10 cellular contexts compared by ENCODE assay signal in the genomic region with DNA sequence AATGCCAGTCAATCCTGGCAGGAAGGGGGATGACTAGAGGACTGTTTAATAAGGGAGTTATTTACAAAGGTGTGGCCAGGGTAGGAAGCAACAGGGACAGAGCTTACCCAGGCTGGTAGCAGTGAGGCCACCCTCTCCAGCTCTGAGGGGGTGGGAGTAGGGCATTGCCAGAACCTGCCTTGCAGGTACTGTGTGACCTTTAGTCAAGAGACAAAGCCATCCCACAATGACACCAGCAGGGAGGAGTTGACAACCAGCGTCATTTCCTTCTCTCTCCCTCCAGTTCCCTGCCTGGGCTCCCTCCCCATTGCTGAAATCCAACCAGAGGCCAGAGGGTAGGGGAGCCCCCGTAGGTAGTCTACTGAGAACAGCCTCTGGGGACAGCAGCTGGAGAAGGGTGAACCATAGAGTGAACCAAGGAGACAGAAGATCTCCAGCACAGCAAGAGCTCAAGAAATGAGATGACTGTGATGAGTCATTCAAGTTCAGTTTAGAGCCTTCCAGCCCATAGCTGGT. TPM values are rescaled to one million over a fixed set of nuclear protein-coding genes. Genes with fewer than 3 reads are reported as not detected.
A peak's percentile ranks its signal among the peaks of the same experiment; 100 is the strongest.
DNase-seq lines count a peak whose midpoint lies in the region; ATAC-seq and TF ChIP-seq lines count a peak whose summit lies in the region.
"Had no signal": no experiment of that assay in that cellular context is flagged by ENCODE, and none has a peak within 500 bp of the region (broad histone marks: within the 10 kb centered on the region; RNA-seq: fewer than 3 reads in every experiment).

No MANE protein-coding gene starts in this region.

- H3K9me3 Mint-ChIP-seq in activated naive CD8-positive, alpha-beta T cell treated with anti-CD3 and anti-CD28 coated beads, Interleukin-2, amount 50 U/mL, for 24 hours = peaks cover 8% of the 10 kb centered on the region
- peaks cover 0 to 12% (median 3%) of the 10 kb centered on the region in 6 donors for H3K9me3 Mint-ChIP-seq in immature natural killer cell

- H3K27me3 ChIP-seq in WERI-Rb-1 (ENCODE audit: insufficient read depth, low read depth, severe bottlenecking) = no peaks in the 10 kb centered on the region
- H3K27me3 ChIP-seq in testis = no peaks in the 10 kb centered on the region
- H3K27me3 ChIP-seq: cardiac muscle cell, neural progenitor cell had no signal

- TF ChIP-seq CTCF in WERI-Rb-1 (IDR thresholded peaks at IDR 0.05; ENCODE audit: low read depth, low read length) = no peak
- no peak for TF ChIP-seq CTCF in testis (IDR thresholded peaks at IDR 0.05)

- no peak for TF ChIP-seq POLR2A in testis (IDR thresholded peaks at IDR 0.05)

- no peak overlapping the region for H3K27ac Mint-ChIP-seq in activated naive CD8-positive, alpha-beta T cell treated with anti-CD3 and anti-CD28 coated beads, Interleukin-2, amount 50 U/mL, for 24 hours
- no peak overlapping the region for H3K27ac Mint-ChIP-seq in immature natural killer cell

- no peak overlapping the region for H3K4me3 ChIP-seq in WERI-Rb-1 (ENCODE audit: low read depth, low read length)
- H3K4me3 ChIP-seq in testis = no peak overlapping the region
- H3K4me3 ChIP-seq: cardiac muscle cell, neural progenitor cell had no signal

- peak; percentile 46 for DNase-seq in stimulated activated CD4-positive, alpha-beta T cell treated with anti-CD3 and anti-CD28 coated beads, Interleukin-1b, Interleukin-23, amount 100 ng/mL, for 48 hours
- DNase-seq in stimulated activated CD4-positive, alpha-beta T cell treated with anti-CD3 and anti-CD28 coated beads, Interleukin-12 subunit alpha, Interleukin-12 subunit beta, amount 100 ng/mL, for 4 hours = no peak
- DNase-seq in activated naive CD8-positive, alpha-beta T cell treated with anti-CD3 and anti-CD28 coated beads, Interleukin-2, amount 50 U/mL, for 24 hours = peak; percentile 14
- DNase-seq in WERI-Rb-1 = no peak
- no peak for DNase-seq in testis
- no peak for DNase-seq in immature natural killer cell
- DNase-seq in NAMALWA (ENCODE audit: low spot score) = no peak

- H3K4me3 Mint-ChIP-seq in activated naive CD8-positive, alpha-beta T cell treated with anti-CD3 and anti-CD28 coated beads, Interleukin-2, amount 50 U/mL, for 24 hours = no peak overlapping the region
- H3K4me3 Mint-ChIP-seq in immature natural killer cell = no peak overlapping the region
- H3K4me3 Mint-ChIP-seq: neural progenitor cell had no signal

- peaks cover 14% of the 10 kb centered on the region for H3K27me3 Mint-ChIP-seq in activated naive CD8-positive, alpha-beta T cell treated with anti-CD3 and anti-CD28 coated beads, Interleukin-2, amount 50 U/mL, for 24 hours
- H3K27me3 Mint-ChIP-seq in immature natural killer cell (ENCODE audit: low read depth in 3 of 3) = peaks cover 0 to 10% (median 10%) of the 10 kb centered on the region in 3 donors

- H3K9me3 ChIP-seq in WERI-Rb-1 (ENCODE audit: severe bottlenecking) (peaks cover 9% of the 10 kb centered on the region), testis (no peaks in the 10 kb centered on the region)

- H3K4me1 ChIP-seq in testis = no peaks in the 10 kb centered on the region

- ATAC-seq in HG03108 (IDR thresholded peaks at IDR 0.05; ENCODE audit: unreplicated experiment) = peak; percentile 71
- ATAC-seq in activated naive CD8-positive, alpha-beta T cell treated with anti-CD3 and anti-CD28 coated beads, Interleukin-2, amount 50 U/mL, for 24 hours = peak; percentile 86

- 84 to 92% methylated on average over 2 of the region's 2 CpGs for WGBS in testis, 2 donors

- intact Hi-C loops in testis (cut with DNase I; ENCODE audit: low total_unique reads) = no loop called here

- H3K36me3 ChIP-seq in WERI-Rb-1 = no peaks in the 10 kb centered on the region
- H3K36me3 ChIP-seq in testis (ENCODE audit: low read depth, missing control alignments) = no peaks in the 10 kb centered on the region
- H3K36me3 ChIP-seq: cardiac muscle cell, neural progenitor cell had no signal

- no peaks in the 10 kb centered on the region for H3K36me3 Mint-ChIP-seq in activated naive CD8-positive, alpha-beta T cell treated with anti-CD3 and anti-CD28 coated beads, Interleukin-2, amount 50 U/mL, for 24 hours (ENCODE audit: low read depth)
- H3K36me3 Mint-ChIP-seq in immature natural killer cell = peaks cover 0 to 4% (median 4%) of the 10 kb centered on the region in 3 donors

- H3K27ac ChIP-seq in WERI-Rb-1 = no peak overlapping the region
- no peak overlapping the region for H3K27ac ChIP-seq in testis
- H3K27ac ChIP-seq: cardiac muscle cell, neural progenitor cell had no signal

- H3K4me1 Mint-ChIP-seq in activated naive CD8-positive, alpha-beta T cell treated with anti-CD3 and anti-CD28 coated beads, Interleukin-2, amount 50 U/mL, for 24 hours = peaks cover 23% of the 10 kb centered on the region
- H3K4me1 Mint-ChIP-seq in immature natural killer cell = peaks cover 3 to 12% of the 10 kb centered on the region in 2 donors

RNA-seq across cellular contexts. Expression of gene SPATA13, which starts 33.3 kb away (rescaled TPM):
- total RNA-seq in testis = 10 to 100 TPM; 30.6 to 35.6 TPM
- polyA plus RNA-seq in testis (ENCODE audit: insufficient read depth, low read depth, low replicate concordance) (12.9 TPM), immature natural killer cell (100 to 1,000 TPM in 1 of 3 donors, 10 to 100 TPM in 2; 19.0 to 112 (median 65.6) TPM)

Comparison
In these comparisons a context has a peak if more than half of its experiments do, and no peak if none do; other contexts are left out.
1. DNase-seq: peak in stimulated activated CD4-positive, alpha-beta T cell treated with anti-CD3 and anti-CD28 coated beads, Interleukin-1b, Interleukin-23, amount 100 ng/mL, for 48 hours (single experiment) and activated naive CD8-positive, alpha-beta T cell treated with anti-CD3 and anti-CD28 coated beads, Interleukin-2, amount 50 U/mL, for 24 hours (single experiment); none in stimulated activated CD4-positive, alpha-beta T cell treated with anti-CD3 and anti-CD28 coated beads, Interleukin-12 subunit alpha, Interleukin-12 subunit beta, amount 100 ng/mL, for 4 hours (single experiment), WERI-Rb-1 (single experiment), testis (single experiment), immature natural killer cell (0 of 3) and NAMALWA (single experiment).